27 cellular contexts compared by ENCODE assay signal in genomic region chr16:75745242-75745641, GRCh38. TPM values are rescaled to one million over a fixed set of nuclear protein-coding genes. Genes with fewer than 3 reads are reported as not detected.
DNase-seq lines count a peak whose midpoint lies in the region; ATAC-seq, FAIRE-seq and TF ChIP-seq lines count a peak whose summit lies in the region.
"Had no signal": no experiment of that assay in that cellular context is flagged by ENCODE, and none has a peak within 500 bp of the region (broad histone marks: within the 10 kb centered on the region; RNA-seq: fewer than 3 reads in every experiment).

No MANE protein-coding gene starts in this region.

- no peak overlapping the region for H3K27ac ChIP-seq in GM12878 (ENCODE audit: control insufficient read depth, insufficient read depth)
- H3K27ac ChIP-seq: C4-2B, cardiac muscle cell had no signal

- TF ChIP-seq CTCF in GM12878 (IDR thresholded peaks at IDR 0.05 in 2 of 3, conservative IDR thresholded peaks at IDR 0.05 in 1 of 3; ENCODE audit: control insufficient read depth in 2 of 3, extremely low read depth in 1 of 3, insufficient read depth in 1 of 3, low read depth in 3 of 3, low read length in 3 of 3) = no peak

- TF ChIP-seq POLR2A in GM12878 (IDR thresholded peaks at IDR 0.05; ENCODE audit: low read depth, low read length) = no peak

- TF ChIP-seq EP300 in GM12878 (IDR thresholded peaks at IDR 0.05; ENCODE audit: borderline replicate concordance in 1 of 2, control insufficient read depth in 1 of 2, low read depth in 2 of 2, low read length in 2 of 2) = no peak

- in situ Hi-C loops in GM12878 (cut with MboI) = no loop called here

- peaks cover 3% of the 10 kb centered on the region; the same call in 1 of the 2 replicates for H3K4me1 ChIP-seq in GM12878 (ENCODE audit: control insufficient read depth, insufficient read depth, low read length)

- no peak for TF ChIP-seq RAD21 in GM12878 (IDR thresholded peaks at IDR 0.05; ENCODE audit: insufficient read depth, low read depth, low read length)

- CTCF ChIA-PET in GM12878 (lab: Yijun Ruan, JAX) = interaction anchor here (0.7 kb wide), 1 partner anchor 280 kb away, joined by 3 read pairs; the partner anchor contains the start of gene TMEM170A

- no peaks in the 10 kb centered on the region for H3K27me3 ChIP-seq in GM12878 (replicated peaks in 1 of 2; ENCODE audit: control insufficient read depth in 2 of 2, insufficient read depth in 2 of 2, low read length in 1 of 2)
- H3K27me3 ChIP-seq: cardiac muscle cell had no signal

- H3K9me3 ChIP-seq in GM12878 (replicated peaks; ENCODE audit: control insufficient read depth, insufficient read depth, low read length) = peaks cover 2% of the 10 kb centered on the region; the same call in 2 of the 3 replicates

- ATAC-seq in GM18873 (IDR thresholded peaks at IDR 0.05; ENCODE audit: low FRiP score, unreplicated experiment) = peak; percentile 68
- ATAC-seq in HG02610 (IDR thresholded peaks at IDR 0.05; ENCODE audit: unreplicated experiment) = peak; percentile 53
- ATAC-seq in HG03442 (IDR thresholded peaks at IDR 0.05; ENCODE audit: unreplicated experiment) = peak; percentile 48
- ATAC-seq in GM12878 = no peak; the same call in 1 of the 3 replicates
- ATAC-seq in GM18520 (IDR thresholded peaks at IDR 0.05; ENCODE audit: unreplicated experiment) = no peak
- ATAC-seq in left lobe of liver = no peak
- no peak for ATAC-seq in HG03457 (IDR thresholded peaks at IDR 0.05; ENCODE audit: unreplicated experiment)
- ATAC-seq: T-helper 17 cell had no signal

- H3K4me2 ChIP-seq in GM12878 (ENCODE audit: control insufficient read depth, insufficient read depth) = no peak overlapping the region

- no peak overlapping the region for H2AFZ ChIP-seq in GM12878 (ENCODE audit: control insufficient read depth, low read depth, low read length)

- no peak for FAIRE-seq in GM12878 (lab: Jason Lieb, UNC)
- FAIRE-seq: H1 had no signal

- H3K36me3 ChIP-seq in GM12878 (ENCODE audit: control insufficient read depth in 2 of 2, insufficient read depth in 2 of 2, low read length in 1 of 2) = no peaks in the 10 kb centered on the region
- H3K36me3 ChIP-seq: cardiac muscle cell had no signal

- RAD21 ChIA-PET in GM12878 (lab: Charles Lee; ENCODE audit: unreplicated experiment) = no interaction called here

- no peak overlapping the region for H3K9ac ChIP-seq in GM12878 (ENCODE audit: control insufficient read depth, insufficient read depth, low read length)

- no peaks in the 10 kb centered on the region for H3K79me2 ChIP-seq in GM12878 (ENCODE audit: control insufficient read depth, insufficient read depth, low read length)

- 53% methylated on average over 1 of the region's 1 CpG for WGBS in GM12878 (ENCODE audit: insufficient coverage, insufficient replicate concordance, low lambda C conversion rate, missing lambda C conversion rate)

- BruUV-seq in GM12878 (replicated peaks; lab: Mats Ljungman, UMichigan) = no TSS peak

- SMC1A ChIA-PET in GM12878 (lab: Charles Lee; ENCODE audit: uncharacterized antibody, unreplicated experiment) = no interaction called here

- H4K20me1 ChIP-seq in GM12878 (ENCODE audit: control insufficient read depth, insufficient read depth) = no peaks in the 10 kb centered on the region

- no peak overlapping the region for H3K4me3 ChIP-seq in GM12878
- H3K4me3 ChIP-seq: cardiac muscle cell had no signal

- DNase-seq in GM12878 (ENCODE audit: low read depth, low spot score) (no peak), left lobe of liver (ENCODE audit: low spot score) (no peak)
- DNase-seq: activated CD4-positive, alpha-beta T cell treated with anti-CD3 and anti-CD28 coated beads, Interleukin-2, amount 10 ng/mL, durations not matched to agents 24 days and 14 days; activated naive CD4-positive, alpha-beta T cell treated with anti-CD3 and anti-CD28 coated beads, Interleukin-2, amount 50 U/mL, for 16 hours; Calu3; dermis blood vessel endothelial cell; EL; IMR-90; mammary epithelial cell; NCI-H2227 treated with DMSO at 0.1 percent for 48 hours; NCI-H748 treated with DMSO at 0.1 percent for 48 hours; T-helper 17 cell had no signal

- intact Hi-C loops in GM12878 (cut with micrococcal nuclease; ENCODE audit: unreplicated experiment) = no loop called here

- POLR2A ChIA-PET in GM12878 (lab: Charles Lee) = no interaction called here

TF ChIP-seq in GM12878, 131 proteins besides CTCF, POLR2A, EP300 and RAD21:
- TF ChIP-seq, protein P1, sequence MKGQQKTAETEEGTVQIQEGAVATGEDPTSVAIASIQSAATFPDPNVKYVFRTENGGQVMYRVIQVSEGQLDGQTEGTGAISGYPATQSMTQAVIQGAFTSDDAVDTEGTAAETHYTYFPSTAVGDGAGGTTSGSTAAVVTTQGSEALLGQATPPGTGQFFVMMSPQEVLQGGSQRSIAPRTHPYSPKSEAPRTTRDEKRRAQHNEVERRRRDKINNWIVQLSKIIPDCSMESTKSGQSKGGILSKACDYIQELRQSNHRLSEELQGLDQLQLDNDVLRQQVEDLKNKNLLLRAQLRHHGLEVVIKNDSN (IDR thresholded peaks at IDR 0.05; ENCODE audit: borderline replicate concordance, extremely low read length, insufficient read depth, low read depth, low read length) = no peak
- TF ChIP-seq SPI1 (IDR thresholded peaks at IDR 0.05; ENCODE audit: borderline replicate concordance, insufficient read depth, low read depth, low read length) = peak; percentile 83

RNA-seq across cellular contexts. Expression of gene CPHXL, which starts 19.0 kb away (rescaled TPM):
- not detected in 2 replicates for total RNA-seq in GM12878 (2013; cell fraction: nucleolus; rRNA removed)
- not detected in 2 replicates for total RNA-seq in GM12878 (2014; rRNA removed)
- not detected in 2 replicates for total RNA-seq in GM12878 (2014; rRNA removed; fragmentation: Illumina TruSeq; extraction: Trizol)
- not detected in 2 replicates for total RNA-seq in GM12878 (2021)
- polyA plus RNA-seq in GM12878 (2011; ENCODE audit: low read depth) = not detected
- polyA plus RNA-seq in GM12878 (2011; rRNA removed) = not detected in 2 replicates
- polyA plus RNA-seq in GM12878 (2011; cell fraction: cytosol; rRNA removed) = not detected in 2 replicates
- polyA plus RNA-seq in GM12878 (2011; cell fraction: nucleus; rRNA removed) = not detected in 2 replicates
- polyA plus RNA-seq in GM12878 (2012) = not detected in 2 replicates
- not detected in 2 replicates for polyA plus RNA-seq in GM12878 (2014; fragmentation: Illumina TruSeq; extraction: Trizol)
- not detected for polyA plus RNA-seq in GM12878 (2014; fragmentation: Nextera tagmentation; extraction: Ambion mirVana)
- polyA plus RNA-seq in GM12878 (2014; rRNA removed) = not detected in 2 replicates
- polyA plus RNA-seq in GM12878 (2016; fragmentation: Nextera tagmentation; extraction: Ambion mirVana) = under 1 TPM in 1 of 2 experiments, not detected in 1; 0.13 TPM
- polyA minus RNA-seq in GM12878 (2011; rRNA and poly(A)+ RNA removed) = not detected in 2 replicates
- not detected in 2 replicates for polyA minus RNA-seq in GM12878 (2011; cell fraction: cytosol; rRNA and poly(A)+ RNA removed)
- not detected in 2 replicates for polyA minus RNA-seq in GM12878 (2011; cell fraction: nucleus; rRNA and poly(A)+ RNA removed)
- not detected for total RNA-seq in left lobe of liver
- total RNA-seq: activated CD4-positive, alpha-beta T cell treated with anti-CD3 and anti-CD28 coated beads, Interleukin-2, amount 10 ng/mL, durations not matched to agents 24 days and 14 days; activated T-helper 1 cell treated with anti-CD3 and anti-CD28 coated beads, Interleukin-12 subunit alpha, Interleukin-12 subunit beta, Interleukin-2, Interleukin-4 antibody, amounts not matched to agents 30 ng/mL and 10 ng/mL and 1 ng/mL, durations not matched to agents 14 hours and 24 hours and 36 hours; Calu3; cardiac muscle cell; dermis blood vessel endothelial cell; glomerular endothelial cell; H1; IMR-90; kidney epithelial cell; mammary epithelial cell; MCF 10A; progenitor cell of endocrine pancreas; T-helper 17 cell; urinary bladder had no signal
- polyA plus RNA-seq: AG04450, cardiac muscle cell, H1, IMR-90, mammary epithelial cell, urinary bladder had no signal

RNA-seq across cellular contexts. Expression of gene DUXB, which starts 44.0 kb away (rescaled TPM):
- not detected in 2 replicates for total RNA-seq in GM12878 (2013; cell fraction: nucleolus; rRNA removed)
- not detected in 2 replicates for total RNA-seq in GM12878 (2014; rRNA removed)
- total RNA-seq in GM12878 (2014; rRNA removed; fragmentation: Illumina TruSeq; extraction: Trizol) = not detected in 2 replicates
- total RNA-seq in GM12878 (2021) = not detected in 2 replicates
- not detected for polyA plus RNA-seq in GM12878 (2011; ENCODE audit: low read depth)
- 0.05 TPM in 1 of 2 replicates, not detected in the other for polyA plus RNA-seq in GM12878 (2011; rRNA removed)
- polyA plus RNA-seq in GM12878 (2011; cell fraction: cytosol; rRNA removed) = not detected in 2 replicates
- polyA plus RNA-seq in GM12878 (2011; cell fraction: nucleus; rRNA removed) = not detected in 2 replicates
- not detected in 2 replicates for polyA plus RNA-seq in GM12878 (2012)
- polyA plus RNA-seq in GM12878 (2014; fragmentation: Illumina TruSeq; extraction: Trizol) = not detected in 2 replicates
- polyA plus RNA-seq in GM12878 (2014; fragmentation: Nextera tagmentation; extraction: Ambion mirVana) = not detected
- not detected in 2 replicates for polyA plus RNA-seq in GM12878 (2014; rRNA removed)
- polyA plus RNA-seq in GM12878 (2016; fragmentation: Nextera tagmentation; extraction: Ambion mirVana) = not detected
- polyA minus RNA-seq in GM12878 (2011; rRNA and poly(A)+ RNA removed) = not detected in 2 replicates
- polyA minus RNA-seq in GM12878 (2011; cell fraction: cytosol; rRNA and poly(A)+ RNA removed) = not detected in 2 replicates
- polyA minus RNA-seq in GM12878 (2011; cell fraction: nucleus; rRNA and poly(A)+ RNA removed) = not detected in 2 replicates
- not detected for total RNA-seq in left lobe of liver
- total RNA-seq: activated CD4-positive, alpha-beta T cell treated with anti-CD3 and anti-CD28 coated beads, Interleukin-2, amount 10 ng/mL, durations not matched to agents 24 days and 14 days; activated T-helper 1 cell treated with anti-CD3 and anti-CD28 coated beads, Interleukin-12 subunit alpha, Interleukin-12 subunit beta, Interleukin-2, Interleukin-4 antibody, amounts not matched to agents 30 ng/mL and 10 ng/mL and 1 ng/mL, durations not matched to agents 14 hours and 24 hours and 36 hours; Calu3; cardiac muscle cell; dermis blood vessel endothelial cell; glomerular endothelial cell; H1; IMR-90; kidney epithelial cell; mammary epithelial cell; MCF 10A; progenitor cell of endocrine pancreas; T-helper 17 cell; urinary bladder had no signal
- polyA plus RNA-seq: AG04450, cardiac muscle cell, H1, IMR-90, mammary epithelial cell, urinary bladder had no signal

Comparison
In these comparisons a context has a peak if more than half of its experiments do, and no peak if none do; other contexts are left out.
1. ATAC-seq: peak in GM18873 (single experiment), HG02610 (single experiment) and HG03442 (single experiment); none in GM12878 (single experiment), GM18520 (single experiment), left lobe of liver (single experiment) and HG03457 (single experiment).